Comparison of ENCODE assay signal across 29 cellular contexts in the genomic region with DNA sequence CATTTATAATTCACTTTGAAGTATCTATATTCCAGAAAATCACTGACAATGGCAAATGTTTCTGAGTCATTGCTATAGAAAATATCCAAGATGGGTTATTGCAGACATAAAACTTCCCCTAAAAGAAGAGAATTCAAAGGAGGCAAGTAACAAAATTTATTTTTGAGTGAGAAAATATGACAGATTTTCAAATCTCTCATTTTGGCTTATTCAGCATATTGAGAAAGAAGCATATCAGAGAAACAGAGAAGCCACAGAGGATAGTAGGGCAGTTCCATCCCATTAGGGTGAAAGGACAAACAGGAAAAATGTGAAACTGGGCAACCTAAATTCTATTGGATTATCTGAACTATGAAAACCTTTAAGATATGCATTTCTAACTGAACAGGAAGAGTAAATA.
"Had no signal": no experiment of that assay in that cellular context is flagged by ENCODE, and none has a peak within 500 bp of the region (broad histone marks: within the 10 kb centered on the region; RNA-seq: fewer than 3 reads in every experiment).

No MANE protein-coding gene starts in this region.

- ATAC-seq: stimulated activated effector memory CD8-positive, alpha-beta T cell treated with anti-CD3 and anti-CD28 coated beads, Interleukin-12 subunit alpha, Interleukin-12 subunit beta, amount 100 ng/mL, for 72 hours; stimulated activated memory B cell treated with anti-CD40 and anti-IgM and Interleukin-4, amounts not matched to agents 10 μg/mL and 1 μg/mL and 100 μg/mL, for 72 hours; stimulated activated naive B cell treated with anti-CD40 and anti-IgM and Interleukin-4, amounts not matched to agents 10 μg/mL and 1 μg/mL and 100 μg/mL, for 72 hours; stimulated activated naive CD8-positive, alpha-beta T cell treated with anti-CD3 and anti-CD28 coated beads, Interleukin-15, amount 100 ng/mL, for 72 hours; stimulated activated naive CD8-positive, alpha-beta T cell treated with anti-CD3 and anti-CD28 coated beads, Interleukin-15, Interleukin-2, amounts not matched to agents 100 U/mL and 50 U/mL, for 24 hours; upper lobe of right lung had no signal

- H3K27me3 Mint-ChIP-seq: stimulated activated memory B cell treated with anti-CD40 and anti-IgM and Interleukin-4, amounts not matched to agents 10 μg/mL and 1 μg/mL and 100 μg/mL, for 72 hours; stimulated activated naive B cell treated with anti-CD40 and anti-IgM and Interleukin-4, amounts not matched to agents 10 μg/mL and 1 μg/mL and 100 μg/mL, for 72 hours; stimulated activated naive CD8-positive, alpha-beta T cell treated with anti-CD3 and anti-CD28 coated beads, Interleukin-15, amount 100 ng/mL, for 72 hours; stimulated activated naive CD8-positive, alpha-beta T cell treated with anti-CD3 and anti-CD28 coated beads, Interleukin-15, Interleukin-2, amounts not matched to agents 100 ng/mL and 50 ng/mL, for 24 hours; type B pancreatic cell had no signal

- DNase-seq: stimulated activated CD4-positive, alpha-beta T cell treated with anti-CD3 and anti-CD28 coated beads, Interleukin-2, amount 100 ng/mL, for 48 hours; stimulated activated CD4-positive, alpha-beta T cell treated with anti-CD3 and anti-CD28 coated beads, Interleukin-4, amount 100 ng/mL, for 1 hour; stimulated activated CD4-positive, alpha-beta T cell treated with anti-CD3 and anti-CD28 coated beads, Interleukin-4, amount 100 ng/mL, for 24 hours; stimulated activated CD4-positive, alpha-beta T cell treated with anti-CD3 and anti-CD28 coated beads, Interleukin-4, amount 100 ng/mL, for 4 hours; stimulated activated CD8-positive, alpha-beta memory T cell treated with anti-CD3 and anti-CD28 coated beads, Interleukin-4, amount 100 ng/mL, for 48 hours; stimulated activated naive B cell treated with anti-CD40 and anti-IgM and Interleukin-4, amounts not matched to agents 10 μg/mL and 1 μg/mL and 100 μg/mL, for 72 hours; stimulated activated naive CD4-positive, alpha-beta T cell; stimulated activated naive CD4-positive, alpha-beta T cell treated with Interleukin-2 at 50 U/mL for 16 hours; stimulated activated naive CD8-positive, alpha-beta T cell treated with anti-CD3 and anti-CD28 coated beads, Interleukin-15, amount 100 ng/mL, for 72 hours; stimulated activated naive CD8-positive, alpha-beta T cell treated with anti-CD3 and anti-CD28 coated beads, Interleukin-15, Interleukin-2, amounts not matched to agents 100 U/mL and 50 U/mL, for 24 hours; stomach; substantia nigra; testis; thyroid gland; tibial artery; transverse colon; trophoblast cell; upper lobe of left lung; upper lobe of right lung; uterus had no signal

- H3K27ac ChIP-seq: stomach, suprapubic skin, testis, thoracic aorta, thyroid gland, tibial artery, tibial nerve, transverse colon, upper lobe of left lung, upper lobe of right lung, uterus, vagina had no signal

- H3K9me3 ChIP-seq: stomach, suprapubic skin, testis, thoracic aorta, thyroid gland, tibial artery, transverse colon, upper lobe of left lung, upper lobe of right lung, uterus, vagina had no signal

- H3K4me1 Mint-ChIP-seq: stimulated activated effector memory CD8-positive, alpha-beta T cell treated with anti-CD3 and anti-CD28 coated beads, Interleukin-12 subunit alpha, Interleukin-12 subunit beta, amount 100 ng/mL, for 72 hours; stimulated activated memory B cell treated with anti-CD40 and anti-IgM and Interleukin-4, amounts not matched to agents 10 μg/mL and 1 μg/mL and 100 μg/mL, for 72 hours; stimulated activated naive B cell treated with anti-CD40 and anti-IgM and Interleukin-4, amounts not matched to agents 10 μg/mL and 1 μg/mL and 100 μg/mL, for 72 hours; stimulated activated naive CD8-positive, alpha-beta T cell treated with anti-CD3 and anti-CD28 coated beads, Interleukin-15, amount 100 ng/mL, for 72 hours had no signal

- H3K4me1 ChIP-seq: stomach, suprapubic skin, testis, thyroid gland, tibial artery, tibial nerve, transverse colon, upper lobe of left lung, upper lobe of right lung, uterus, vagina had no signal

- H3K27ac Mint-ChIP-seq: stimulated activated effector memory CD8-positive, alpha-beta T cell treated with anti-CD3 and anti-CD28 coated beads, Interleukin-12 subunit alpha, Interleukin-12 subunit beta, amount 100 ng/mL, for 72 hours; stimulated activated memory B cell treated with anti-CD40 and anti-IgM and Interleukin-4, amounts not matched to agents 10 μg/mL and 1 μg/mL and 100 μg/mL, for 72 hours; stimulated activated naive B cell treated with anti-CD40 and anti-IgM and Interleukin-4, amounts not matched to agents 10 μg/mL and 1 μg/mL and 100 μg/mL, for 72 hours; stimulated activated naive CD8-positive, alpha-beta T cell treated with anti-CD3 and anti-CD28 coated beads, Interleukin-15, amount 100 ng/mL, for 72 hours; stimulated activated naive CD8-positive, alpha-beta T cell treated with anti-CD3 and anti-CD28 coated beads, Interleukin-15, Interleukin-2, amounts not matched to agents 100 ng/mL and 50 ng/mL, for 24 hours; type B pancreatic cell had no signal

- H3K27me3 ChIP-seq: stomach, suprapubic skin, testis, thyroid gland, tibial artery, tibial nerve, transverse colon, upper lobe of left lung, upper lobe of right lung, uterus, vagina had no signal

- H3K9me3 Mint-ChIP-seq: stimulated activated effector memory CD8-positive, alpha-beta T cell treated with anti-CD3 and anti-CD28 coated beads, Interleukin-12 subunit alpha, Interleukin-12 subunit beta, amount 100 ng/mL, for 72 hours; stimulated activated memory B cell treated with anti-CD40 and anti-IgM and Interleukin-4, amounts not matched to agents 10 μg/mL and 1 μg/mL and 100 μg/mL, for 72 hours; stimulated activated naive B cell treated with anti-CD40 and anti-IgM and Interleukin-4, amounts not matched to agents 10 μg/mL and 1 μg/mL and 100 μg/mL, for 72 hours; stimulated activated naive CD8-positive, alpha-beta T cell treated with anti-CD3 and anti-CD28 coated beads, Interleukin-15, amount 100 ng/mL, for 72 hours; stimulated activated naive CD8-positive, alpha-beta T cell treated with anti-CD3 and anti-CD28 coated beads, Interleukin-15, Interleukin-2, amounts not matched to agents 100 ng/mL and 50 ng/mL, for 24 hours; type B pancreatic cell had no signal

- H3K36me3 Mint-ChIP-seq: stimulated activated effector memory CD8-positive, alpha-beta T cell treated with anti-CD3 and anti-CD28 coated beads, Interleukin-12 subunit alpha, Interleukin-12 subunit beta, amount 100 ng/mL, for 72 hours; stimulated activated memory B cell treated with anti-CD40 and anti-IgM and Interleukin-4, amounts not matched to agents 10 μg/mL and 1 μg/mL and 100 μg/mL, for 72 hours; stimulated activated naive B cell treated with anti-CD40 and anti-IgM and Interleukin-4, amounts not matched to agents 10 μg/mL and 1 μg/mL and 100 μg/mL, for 72 hours; type B pancreatic cell had no signal

- H3K4me3 Mint-ChIP-seq: stimulated activated effector memory CD8-positive, alpha-beta T cell treated with anti-CD3 and anti-CD28 coated beads, Interleukin-12 subunit alpha, Interleukin-12 subunit beta, amount 100 ng/mL, for 72 hours; stimulated activated memory B cell treated with anti-CD40 and anti-IgM and Interleukin-4, amounts not matched to agents 10 μg/mL and 1 μg/mL and 100 μg/mL, for 72 hours; stimulated activated naive B cell treated with anti-CD40 and anti-IgM and Interleukin-4, amounts not matched to agents 10 μg/mL and 1 μg/mL and 100 μg/mL, for 72 hours; stimulated activated naive CD8-positive, alpha-beta T cell treated with anti-CD3 and anti-CD28 coated beads, Interleukin-15, amount 100 ng/mL, for 72 hours; stimulated activated naive CD8-positive, alpha-beta T cell treated with anti-CD3 and anti-CD28 coated beads, Interleukin-15, Interleukin-2, amounts not matched to agents 100 ng/mL and 50 ng/mL, for 24 hours; type B pancreatic cell had no signal

- H3K4me3 ChIP-seq: stomach, suprapubic skin, testis, thoracic aorta, thyroid gland, tibial artery, tibial nerve, transverse colon, upper lobe of left lung, upper lobe of right lung, uterus, vagina had no signal

- FAIRE-seq: urothelium cell line had no signal

- H3K36me3 ChIP-seq: stomach, suprapubic skin, thoracic aorta, thyroid gland, tibial artery, tibial nerve, transverse colon, upper lobe of left lung, upper lobe of right lung, uterus, vagina had no signal
